In genomic region chr4:18049446-18049845, GRCh38 we compare ENCODE assay signal across 16 cellular contexts. TPM values are rescaled to one million over a fixed set of nuclear protein-coding genes. Genes with fewer than 3 reads are reported as not detected.
A peak's percentile ranks its signal among the peaks of the same experiment; 100 is the strongest.
DNase-seq lines count a peak whose midpoint lies in the region; TF ChIP-seq lines count a peak whose summit lies in the region.
"Had no signal": no experiment of that assay in that cellular context is flagged by ENCODE, and none has a peak within 500 bp of the region (broad histone marks: within the 10 kb centered on the region; RNA-seq: fewer than 3 reads in every experiment).

No MANE protein-coding gene starts in this region.

- CTCF ChIA-PET in RWPE1 (lab: Yijun Ruan, JAX) = no interaction called here

- POLR2A ChIA-PET in RWPE1 (lab: Yijun Ruan, JAX; ENCODE audit: low non-redundant PET) = no interaction called here

- WGBS in esophagus squamous epithelium, 2 donors = 74 to 83% methylated on average over 3 of the region's 3 CpGs

- no peaks in the 10 kb centered on the region for H3K4me1 ChIP-seq in esophagus squamous epithelium
- H3K4me1 ChIP-seq: BLaER1 treated with 17β-estradiol and CSF1 and Interleukin-3, amounts not matched to agents 10 nM and 100 nM had no signal

- no peak overlapping the region for H3K27ac ChIP-seq in esophagus squamous epithelium
- no peak overlapping the region for H3K27ac ChIP-seq in RWPE1
- H3K27ac ChIP-seq: BLaER1 treated with 17β-estradiol and CSF1 and Interleukin-3, amounts not matched to agents 10 nM and 100 nM had no signal

- no peak for TF ChIP-seq POLR2A in esophagus squamous epithelium (IDR thresholded peaks at IDR 0.05)

- intact Hi-C loops in esophagus squamous epithelium (cut with DNase I) = no loop called here

- H3K4me3 ChIP-seq in fibroblast of pulmonary artery (replicated peaks; ENCODE audit: low read depth, low read length) (no peak overlapping the region), esophagus squamous epithelium (no peak overlapping the region)
- H3K4me3 ChIP-seq: BLaER1 treated with 17β-estradiol and CSF1 and Interleukin-3, amounts not matched to agents 10 nM and 100 nM; K562 had no signal

- H3K9me3 ChIP-seq in esophagus squamous epithelium = no peaks in the 10 kb centered on the region
- H3K9me3 ChIP-seq: BLaER1 treated with 17β-estradiol and CSF1 and Interleukin-3, amounts not matched to agents 10 nM and 100 nM had no signal

- no peaks in the 10 kb centered on the region for H3K27me3 ChIP-seq in esophagus squamous epithelium
- H3K27me3 ChIP-seq: BLaER1 treated with 17β-estradiol and CSF1 and Interleukin-3, amounts not matched to agents 10 nM and 100 nM had no signal

- DNase-seq in Daoy (ENCODE audit: low read depth) = peak; percentile 9
- DNase-seq in HCEC 1CT = peak; percentile 18
- peak; percentile 40 for DNase-seq in NCI-H226
- peak; percentile 2 for DNase-seq in fibroblast of pulmonary artery (ENCODE audit: low read depth)
- no peak for DNase-seq in esophagus squamous epithelium (lab: John Stamatoyannopoulos, UW)
- DNase-seq in RWPE1 (ENCODE audit: low spot score) = no peak
- DNase-seq in NAMALWA (ENCODE audit: low spot score) = no peak
- DNase-seq: 8988T; Calu3; CD8-positive, alpha-beta T cell; DMS79 treated with DMSO at 0.1 percent for 48 hours; GF-D8; GOT3; H7 had no signal

- TF ChIP-seq CTCF in fibroblast of pulmonary artery (IDR thresholded peaks at IDR 0.05; ENCODE audit: low read length, missing control alignments) (no peak), esophagus squamous epithelium (IDR thresholded peaks at IDR 0.05) (no peak), RWPE1 (conservative IDR thresholded peaks at IDR 0.05; ENCODE audit: low read depth) (no peak)

- no peaks in the 10 kb centered on the region for H3K36me3 ChIP-seq in esophagus squamous epithelium
- H3K36me3 ChIP-seq: BLaER1 treated with 17β-estradiol and CSF1 and Interleukin-3, amounts not matched to agents 10 nM and 100 nM had no signal

RNA-seq across cellular contexts. Expression of gene LCORL, which starts 27.9 kb away (rescaled TPM):
- total RNA-seq in Daoy (2014; rRNA removed; shearing (Covaris generic)) = 21.6 and 22.2 TPM in 2 replicates
- 10 to 100 TPM in 1 of 4 donors, 1 to 10 TPM in 3; 6.1 to 17.5 (median 8.2) TPM for total RNA-seq in esophagus squamous epithelium

Comparison
In these comparisons a context has a peak if more than half of its experiments do, and no peak if none do; other contexts are left out.
1. DNase-seq: peak in Daoy (single experiment), HCEC 1CT (single experiment), NCI-H226 (single experiment) and fibroblast of pulmonary artery (single experiment); none in esophagus squamous epithelium (single experiment), RWPE1 (single experiment) and NAMALWA (single experiment).